In the genomic region with DNA sequence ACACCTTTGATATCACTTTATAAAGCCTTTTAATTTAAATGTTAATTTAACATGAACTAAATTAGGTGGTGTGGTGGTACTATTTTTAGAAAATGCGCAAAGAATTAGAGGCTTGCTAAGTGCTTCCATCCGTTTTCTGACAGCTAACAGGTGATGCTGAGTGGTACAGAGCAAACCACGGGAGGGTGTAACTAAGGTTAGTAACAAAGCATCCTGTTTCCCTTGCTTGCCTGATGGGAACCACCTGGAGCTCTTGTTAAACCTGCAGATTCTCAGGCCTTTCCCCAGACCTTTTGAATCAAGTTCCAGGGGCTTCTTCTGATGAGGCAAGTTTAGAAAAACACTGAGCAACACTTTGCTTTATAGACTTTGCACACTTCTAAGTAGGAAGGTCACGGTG, we compare ENCODE assay signal across 30 cellular contexts.
DNase-seq lines count a peak whose midpoint lies in the region; ATAC-seq lines count a peak whose summit lies in the region.
"Had no signal": no experiment of that assay in that cellular context is flagged by ENCODE, and none has a peak within 500 bp of the region (broad histone marks: within the 10 kb centered on the region; RNA-seq: fewer than 3 reads in every experiment).

No MANE protein-coding gene starts in this region.

- no peak overlapping the region for H3K27ac Mint-ChIP-seq in activated CD4-positive, alpha-beta T cell treated with anti-CD3 and anti-CD28 coated beads, Interleukin-2, amount 10 ng/mL, durations not matched to agents 7 days and 5 days
- H3K27ac Mint-ChIP-seq: activated naive CD8-positive, alpha-beta T cell treated with anti-CD3 and anti-CD28 coated beads, Interleukin-2, amount 10 ng/mL, durations not matched to agents 7 days and 5 days; B cell; naive thymus-derived CD8-positive, alpha-beta T cell; progenitor cell of endocrine pancreas had no signal

- POLR2A ChIA-PET in activated CD4-positive, alpha-beta T cell treated with anti-CD3 and anti-CD28 coated beads, Interleukin-2, amount 10 ng/mL, durations not matched to agents 7 days and 5 days (lab: Charles Lee): no interaction called here

- no peak for ATAC-seq in GM21447 (IDR thresholded peaks at IDR 0.05; ENCODE audit: unreplicated experiment)
- ATAC-seq: HepG2; naive thymus-derived CD8-positive, alpha-beta T cell; right lobe of liver had no signal

- no peaks in the 10 kb centered on the region for H3K9me3 Mint-ChIP-seq in activated CD4-positive, alpha-beta T cell treated with anti-CD3 and anti-CD28 coated beads, Interleukin-2, amount 10 ng/mL, durations not matched to agents 7 days and 5 days
- H3K9me3 Mint-ChIP-seq: activated naive CD8-positive, alpha-beta T cell treated with anti-CD3 and anti-CD28 coated beads, Interleukin-2, amount 10 ng/mL, durations not matched to agents 7 days and 5 days; CD4-positive, alpha-beta memory T cell; H9; naive thymus-derived CD8-positive, alpha-beta T cell; stimulated activated naive CD8-positive, alpha-beta T cell treated with anti-CD3 and anti-CD28 coated beads, Interleukin-15, Interleukin-2, amounts not matched to agents 100 ng/mL and 50 ng/mL, for 24 hours had no signal

- peaks cover 4% of the 10 kb centered on the region for H3K4me1 Mint-ChIP-seq in activated CD4-positive, alpha-beta T cell treated with anti-CD3 and anti-CD28 coated beads, Interleukin-2, amount 10 ng/mL, durations not matched to agents 7 days and 5 days
- H3K4me1 Mint-ChIP-seq: activated naive CD8-positive, alpha-beta T cell treated with anti-CD3 and anti-CD28 coated beads, Interleukin-2, amount 10 ng/mL, durations not matched to agents 7 days and 5 days; B cell; CD4-positive, alpha-beta memory T cell; naive thymus-derived CD8-positive, alpha-beta T cell had no signal

- H3K36me3 Mint-ChIP-seq in activated CD4-positive, alpha-beta T cell treated with anti-CD3 and anti-CD28 coated beads, Interleukin-2, amount 10 ng/mL, durations not matched to agents 7 days and 5 days (ENCODE audit: low read depth): peaks cover 9% of the 10 kb centered on the region

- DNase-seq in NCI-H510A treated with DMSO at 0.1 percent for 48 hours (lab: John Stamatoyannopoulos, UW): peak; percentile 45
- no peak for DNase-seq in NCI-H510A (lab: John Stamatoyannopoulos, UW)
- DNase-seq in NCI-H1105 (lab: John Stamatoyannopoulos, UW): peak; percentile 12
- DNase-seq in NCI-H774 (lab: John Stamatoyannopoulos, UW): peak; percentile 13
- no peak for DNase-seq in activated CD4-positive, alpha-beta T cell treated with anti-CD3 and anti-CD28 coated beads, Interleukin-2, amount 10 ng/mL, durations not matched to agents 7 days and 5 days
- DNase-seq in HCEC 1CT: no peak
- DNase-seq: ACHN; activated CD4-positive, alpha-beta T cell treated with anti-CD3 and anti-CD28 coated beads for 4 hours; activated gamma-delta T cell treated with Interleukin-2 at 50 U/mL for 16 hours; activated naive CD8-positive, alpha-beta T cell treated with anti-CD3 and anti-CD28 coated beads, Interleukin-2, amount 10 ng/mL, durations not matched to agents 7 days and 5 days; activated T-cell treated with anti-CD3 and anti-CD28 coated beads, Interleukin-2, amount 50 U/mL, for 1 hour; CD4-positive, alpha-beta memory T cell; colonic mucosa; effector CD8-positive, alpha-beta T cell; EL; H9; naive thymus-derived CD8-positive, alpha-beta T cell; NCI-H187 treated with DMSO at 0.1 percent for 48 hours; NCI-H524; nucleus accumbens; right lobe of liver; SJCRH30; spleen; stimulated activated CD8-positive, alpha-beta memory T cell treated with anti-CD3 and anti-CD28 coated beads, Interleukin-4, amount 100 ng/mL, for 48 hours; T-helper 9 cell had no signal

- CTCF ChIA-PET in activated CD4-positive, alpha-beta T cell treated with anti-CD3 and anti-CD28 coated beads, Interleukin-2, amount 10 ng/mL, durations not matched to agents 7 days and 5 days (lab: Charles Lee): interaction anchor here (0.7 to 2.2 kb wide), 4 partner anchors 10 to 453 kb away, joined by 3 to 5 read pairs (median 3); no protein-coding TSS in a partner anchor

- no peak overlapping the region for H3K4me3 Mint-ChIP-seq in activated CD4-positive, alpha-beta T cell treated with anti-CD3 and anti-CD28 coated beads, Interleukin-2, amount 10 ng/mL, durations not matched to agents 7 days and 5 days
- H3K4me3 Mint-ChIP-seq: activated naive CD8-positive, alpha-beta T cell treated with anti-CD3 and anti-CD28 coated beads, Interleukin-2, amount 10 ng/mL, durations not matched to agents 7 days and 5 days; B cell; CD4-positive, alpha-beta memory T cell; H9; stimulated activated naive CD8-positive, alpha-beta T cell treated with anti-CD3 and anti-CD28 coated beads, Interleukin-15, Interleukin-2, amounts not matched to agents 100 ng/mL and 50 ng/mL, for 24 hours had no signal

- H3K27me3 Mint-ChIP-seq in activated CD4-positive, alpha-beta T cell treated with anti-CD3 and anti-CD28 coated beads, Interleukin-2, amount 10 ng/mL, durations not matched to agents 7 days and 5 days: no peaks in the 10 kb centered on the region
- H3K27me3 Mint-ChIP-seq: activated naive CD8-positive, alpha-beta T cell treated with anti-CD3 and anti-CD28 coated beads, Interleukin-2, amount 10 ng/mL, durations not matched to agents 7 days and 5 days; B cell; CD4-positive, alpha-beta memory T cell; naive thymus-derived CD8-positive, alpha-beta T cell; progenitor cell of endocrine pancreas; stimulated activated naive CD8-positive, alpha-beta T cell treated with anti-CD3 and anti-CD28 coated beads, Interleukin-15, Interleukin-2, amounts not matched to agents 100 ng/mL and 50 ng/mL, for 24 hours had no signal

Comparison
In these comparisons a context has a peak if more than half of its experiments do, and no peak if none do; other contexts are left out.
1. DNase-seq: peak in NCI-H510A treated with DMSO at 0.1 percent for 48 hours (single experiment), NCI-H1105 (single experiment) and NCI-H774 (single experiment); none in NCI-H510A (single experiment), activated CD4-positive, alpha-beta T cell treated with anti-CD3 and anti-CD28 coated beads, Interleukin-2, amount 10 ng/mL, durations not matched to agents 7 days and 5 days (single experiment) and HCEC 1CT (single experiment).